In the genomic region with DNA sequence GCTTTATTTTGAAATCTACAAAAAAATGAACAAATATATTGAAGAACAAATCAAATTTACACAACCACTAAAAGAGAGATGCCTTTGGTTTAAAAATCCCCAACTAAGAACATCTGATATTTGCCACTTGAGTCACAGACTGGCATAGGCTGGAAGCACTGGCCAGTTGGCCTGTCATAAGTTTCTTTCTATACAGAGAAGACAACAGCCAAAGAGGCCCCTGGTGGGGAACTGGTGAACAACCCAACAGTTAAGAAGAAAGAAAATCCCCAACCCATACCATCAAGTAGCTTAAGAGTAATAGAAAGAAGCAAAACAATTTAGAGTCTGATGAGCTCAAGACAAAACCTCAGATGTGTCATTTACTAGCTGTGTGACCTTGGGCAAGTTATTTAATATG, we compare ENCODE assay signal across 9 cellular contexts. TPM values are rescaled to one million over a fixed set of nuclear protein-coding genes. Genes with fewer than 3 reads are reported as not detected.
A peak's percentile ranks its signal among the peaks of the same experiment; 100 is the strongest.
DNase-seq lines count a peak whose midpoint lies in the region; ATAC-seq and TF ChIP-seq lines count a peak whose summit lies in the region.
"Had no signal": no experiment of that assay in that cellular context is flagged by ENCODE, and none has a peak within 500 bp of the region (broad histone marks: within the 10 kb centered on the region; RNA-seq: fewer than 3 reads in every experiment).

No MANE protein-coding gene starts in this region.

- no peaks in the 10 kb centered on the region for H3K79me1 ChIP-seq in trophoblast cell (ENCODE audit: low read length)

- H4K12ac ChIP-seq in trophoblast cell (ENCODE audit: low read depth, low read length) = no peak overlapping the region

- ATAC-seq in GM18858 (IDR thresholded peaks at IDR 0.05; ENCODE audit: unreplicated experiment) = peak; percentile 62
- ATAC-seq in HG03442 (IDR thresholded peaks at IDR 0.05; ENCODE audit: unreplicated experiment) = peak; percentile 88
- no peak for ATAC-seq in activated naive CD8-positive, alpha-beta T cell treated with anti-CD3 and anti-CD28 coated beads, Interleukin-2, amount 50 U/mL, for 24 hours

- H3K9ac ChIP-seq in trophoblast cell (ENCODE audit: low read length) = no peak overlapping the region

- H3K27ac Mint-ChIP-seq in activated naive CD8-positive, alpha-beta T cell treated with anti-CD3 and anti-CD28 coated beads, Interleukin-2, amount 50 U/mL, for 24 hours = no peak overlapping the region

- H3K18ac ChIP-seq in trophoblast cell (ENCODE audit: low read length) = no peak overlapping the region

- TF ChIP-seq POLR2A in vagina (IDR thresholded peaks at IDR 0.05) = no peak

- H2AK5ac ChIP-seq in trophoblast cell (ENCODE audit: low read length) = no peak overlapping the region

- peak; percentile 75 for TF ChIP-seq CTCF in brain microvascular endothelial cell (IDR thresholded peaks at IDR 0.05; ENCODE audit: low read depth, low read length, missing control alignments)
- no peak for TF ChIP-seq CTCF in vagina (IDR thresholded peaks at IDR 0.05)

- H3K4me2 ChIP-seq in trophoblast cell (ENCODE audit: low read length) = no peak overlapping the region

- H2BK120ac ChIP-seq in trophoblast cell (ENCODE audit: insufficient read depth, low read length, poor library complexity) = no peak overlapping the region

- H4K91ac ChIP-seq in trophoblast cell (ENCODE audit: low read depth, low read length) = no peak overlapping the region

- in situ Hi-C loops in brain microvascular endothelial cell (cut with HindIII; ENCODE audit: low pct_ligation_motif_present, low sequenced_read_pairs) = no loop called here

- H3K4me3 Mint-ChIP-seq in activated naive CD8-positive, alpha-beta T cell treated with anti-CD3 and anti-CD28 coated beads, Interleukin-2, amount 50 U/mL, for 24 hours = no peak overlapping the region
- H3K4me3 Mint-ChIP-seq: naive B cell had no signal

- no peaks in the 10 kb centered on the region for H3K36me3 Mint-ChIP-seq in activated naive CD8-positive, alpha-beta T cell treated with anti-CD3 and anti-CD28 coated beads, Interleukin-2, amount 50 U/mL, for 24 hours (ENCODE audit: low read depth)
- H3K36me3 Mint-ChIP-seq: naive B cell had no signal

- no peaks in the 10 kb centered on the region for H3K4me1 ChIP-seq in trophoblast cell (ENCODE audit: control insufficient read depth in 1 of 2, insufficient read depth in 2 of 2, low read length in 2 of 2)
- H3K4me1 ChIP-seq in vagina = no peaks in the 10 kb centered on the region

- H3K27me3 Mint-ChIP-seq in activated naive CD8-positive, alpha-beta T cell treated with anti-CD3 and anti-CD28 coated beads, Interleukin-2, amount 50 U/mL, for 24 hours = no peaks in the 10 kb centered on the region
- H3K27me3 Mint-ChIP-seq: naive B cell had no signal

- H3K27ac ChIP-seq in brain microvascular endothelial cell (no peak overlapping the region), trophoblast cell (ENCODE audit: low read depth, low read length) (no peak overlapping the region), vagina (no peak overlapping the region)

- no peak overlapping the region for H2AFZ ChIP-seq in trophoblast cell (ENCODE audit: insufficient read depth, low read length, poor library complexity)

- no peak overlapping the region for H2BK12ac ChIP-seq in trophoblast cell (ENCODE audit: low read length)

- H3K9me3 ChIP-seq in trophoblast cell (ENCODE audit: insufficient read depth, low read depth, low read length) (no peaks in the 10 kb centered on the region), vagina (no peaks in the 10 kb centered on the region)

- H3K4ac ChIP-seq in trophoblast cell (ENCODE audit: low read depth, low read length) = no peak overlapping the region

- H3K4me1 Mint-ChIP-seq in activated naive CD8-positive, alpha-beta T cell treated with anti-CD3 and anti-CD28 coated beads, Interleukin-2, amount 50 U/mL, for 24 hours = no peaks in the 10 kb centered on the region

- H3K36me3 ChIP-seq in brain microvascular endothelial cell (replicated peaks) (no peaks in the 10 kb centered on the region), trophoblast cell (ENCODE audit: control insufficient read depth in 1 of 2, insufficient read depth in 2 of 2, low read length in 2 of 2) (no peaks in the 10 kb centered on the region), vagina (no peaks in the 10 kb centered on the region)

- H3K23ac ChIP-seq in trophoblast cell (ENCODE audit: low read length) = no peak overlapping the region

- H2BK5ac ChIP-seq in trophoblast cell (ENCODE audit: low read depth, low read length, poor library complexity) = no peak overlapping the region

- H3K27me3 ChIP-seq in brain microvascular endothelial cell (replicated peaks) (no peaks in the 10 kb centered on the region), trophoblast cell (ENCODE audit: insufficient read depth, low read length) (no peaks in the 10 kb centered on the region), vagina (no peaks in the 10 kb centered on the region)

- no peak overlapping the region for H3K14ac ChIP-seq in trophoblast cell (ENCODE audit: low read length)

- intact Hi-C loops in vagina (cut with DNase I) = loop anchor here (5.0 kb wide), 1 partner anchor 94 kb away; no protein-coding TSS in a partner anchor

- no peaks in the 10 kb centered on the region for H3K9me3 Mint-ChIP-seq in activated naive CD8-positive, alpha-beta T cell treated with anti-CD3 and anti-CD28 coated beads, Interleukin-2, amount 50 U/mL, for 24 hours

- H4K8ac ChIP-seq in trophoblast cell (ENCODE audit: low read depth, low read length) = no peak overlapping the region

- no peaks in the 10 kb centered on the region for H3K79me2 ChIP-seq in trophoblast cell (ENCODE audit: control insufficient read depth, insufficient read depth, low read length, poor library complexity)

- DNase-seq in brain microvascular endothelial cell (peak; percentile 55), trophoblast cell (peak; percentile 28 to 65), NCI-H526 treated with DMSO at 0.1 percent for 48 hours (lab: John Stamatoyannopoulos, UW) (no peak), vagina (ENCODE audit: extremely low spot score in 2 of 2) (no peak), AML-193 (lab: John Stamatoyannopoulos, UW) (no peak)
- DNase-seq in activated naive CD8-positive, alpha-beta T cell treated with anti-CD3 and anti-CD28 coated beads, Interleukin-2, amount 50 U/mL, for 24 hours = no peak
- DNase-seq: naive B cell had no signal

- H3K4me3 ChIP-seq in brain microvascular endothelial cell (ENCODE audit: low read depth, low read length) = no peak overlapping the region
- H3K4me3 ChIP-seq in trophoblast cell (ENCODE audit: low read depth, low read length) = no peak overlapping the region
- no peak overlapping the region for H3K4me3 ChIP-seq in vagina

RNA-seq across cellular contexts. Expression of a gene that starts 45.5 kb away (rescaled TPM):
- 0.93 and 1.1 TPM in 2 replicates for polyA plus RNA-seq in trophoblast cell (2013)
- total RNA-seq in vagina = 5.9 TPM

Comparison
In these comparisons a context has a peak if more than half of its experiments do, and no peak if none do; other contexts are left out.
1. DNase-seq: peak in brain microvascular endothelial cell (single experiment) and trophoblast cell (2 of 2); none in NCI-H526 treated with DMSO at 0.1 percent for 48 hours (single experiment), activated naive CD8-positive, alpha-beta T cell treated with anti-CD3 and anti-CD28 coated beads, Interleukin-2, amount 50 U/mL, for 24 hours (single experiment), vagina (0 of 2) and AML-193 (0 of 2).